In the genomic region with DNA sequence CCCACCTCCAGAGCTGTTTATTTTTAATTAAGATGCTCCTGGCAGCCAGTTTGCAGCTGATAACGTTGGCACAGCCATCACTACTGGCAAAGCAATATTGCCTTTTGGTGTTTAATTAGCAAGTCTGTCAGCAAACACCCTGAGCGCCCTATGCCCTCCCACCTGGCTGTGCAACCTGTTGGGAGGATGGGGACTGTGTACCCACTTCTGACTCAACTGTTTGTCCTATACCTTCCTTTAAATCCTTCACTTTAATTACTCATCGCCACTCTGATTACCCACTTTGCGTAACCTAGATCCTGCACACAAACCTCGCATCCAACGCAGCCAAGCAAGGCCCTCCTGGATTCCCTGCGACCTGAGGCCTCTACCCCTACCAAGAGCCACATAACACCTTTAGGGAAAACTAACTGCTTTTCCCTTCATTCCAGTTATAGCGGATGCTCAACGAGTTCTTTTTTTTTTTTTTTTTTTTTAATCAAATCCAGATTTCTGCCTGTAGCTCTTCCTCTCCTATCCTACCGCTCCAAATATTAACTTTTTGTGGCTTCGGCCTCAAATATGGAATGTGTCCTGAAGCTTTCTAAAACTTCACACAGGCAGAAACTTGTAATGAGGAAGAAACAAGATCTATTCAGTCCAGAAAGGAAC, we compare ENCODE assay signal across 1 cellular context.
TF ChIP-seq lines count a peak whose summit lies in the region.

No MANE protein-coding gene starts in this region.

TF ChIP-seq in SK-N-SH, 30 proteins besides CTCF, POLR2A, EP300 and RAD21 (continued from another document):
- TF ChIP-seq, protein P1, sequence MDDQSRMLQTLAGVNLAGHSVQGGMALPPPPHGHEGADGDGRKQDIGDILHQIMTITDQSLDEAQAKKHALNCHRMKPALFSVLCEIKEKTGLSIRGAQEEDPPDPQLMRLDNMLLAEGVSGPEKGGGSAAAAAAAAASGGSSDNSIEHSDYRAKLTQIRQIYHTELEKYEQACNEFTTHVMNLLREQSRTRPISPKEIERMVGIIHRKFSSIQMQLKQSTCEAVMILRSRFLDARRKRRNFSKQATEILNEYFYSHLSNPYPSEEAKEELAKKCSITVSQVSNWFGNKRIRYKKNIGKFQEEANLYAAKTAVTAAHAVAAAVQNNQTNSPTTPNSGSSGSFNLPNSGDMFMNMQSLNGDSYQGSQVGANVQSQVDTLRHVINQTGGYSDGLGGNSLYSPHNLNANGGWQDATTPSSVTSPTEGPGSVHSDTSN (IDR thresholded peaks at IDR 0.05), result no peak
- TF ChIP-seq POLR2AphosphoS5 (IDR thresholded peaks at IDR 0.05; ENCODE audit: low read depth, low read length), result 0 out of 2 replicates have a peak, but pooled peaks have one; percentile 20
- TF ChIP-seq JUND (IDR thresholded peaks at IDR 0.05), result peak; percentile 46; the same call in 1 of the 2 replicates
- no peak for TF ChIP-seq RFX5 (IDR thresholded peaks at IDR 0.05; ENCODE audit: low read length)
- no peak for TF ChIP-seq FOXM1 (IDR thresholded peaks at IDR 0.05; ENCODE audit: low read depth)
- no peak for TF ChIP-seq SIN3A (IDR thresholded peaks at IDR 0.05; ENCODE audit: borderline replicate concordance, low read depth, low read length)
- TF ChIP-seq, protein P2, sequence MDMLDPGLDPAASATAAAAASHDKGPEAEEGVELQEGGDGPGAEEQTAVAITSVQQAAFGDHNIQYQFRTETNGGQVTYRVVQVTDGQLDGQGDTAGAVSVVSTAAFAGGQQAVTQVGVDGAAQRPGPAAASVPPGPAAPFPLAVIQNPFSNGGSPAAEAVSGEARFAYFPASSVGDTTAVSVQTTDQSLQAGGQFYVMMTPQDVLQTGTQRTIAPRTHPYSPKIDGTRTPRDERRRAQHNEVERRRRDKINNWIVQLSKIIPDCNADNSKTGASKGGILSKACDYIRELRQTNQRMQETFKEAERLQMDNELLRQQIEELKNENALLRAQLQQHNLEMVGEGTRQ (IDR thresholded peaks at IDR 0.05; ENCODE audit: borderline replicate concordance, low read depth, low read length), result no peak
- TF ChIP-seq TAF1 (IDR thresholded peaks at IDR 0.05; ENCODE audit: borderline replicate concordance, low read depth, low read length), result no peak
- TF ChIP-seq, protein P3, sequence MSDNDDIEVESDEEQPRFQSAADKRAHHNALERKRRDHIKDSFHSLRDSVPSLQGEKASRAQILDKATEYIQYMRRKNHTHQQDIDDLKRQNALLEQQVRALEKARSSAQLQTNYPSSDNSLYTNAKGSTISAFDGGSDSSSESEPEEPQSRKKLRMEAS (IDR thresholded peaks at IDR 0.05; ENCODE audit: low read depth), result 0 out of 2 replicates have a peak, but pooled peaks have one; percentile 16
- no peak for TF ChIP-seq GABPA (IDR thresholded peaks at IDR 0.05; ENCODE audit: low read depth)
- TF ChIP-seq EZH2phosphoT487 (IDR thresholded peaks at IDR 0.05; ENCODE audit: borderline replicate concordance, low read depth), result no peak
- no peak for TF ChIP-seq GATA2 (CRISPR knock-in tag; IDR thresholded peaks at IDR 0.05)
- TF ChIP-seq MEF2A (IDR thresholded peaks at IDR 0.05; ENCODE audit: borderline replicate concordance, low read depth), result no peak
- no peak for TF ChIP-seq MXI1 (IDR thresholded peaks at IDR 0.05; ENCODE audit: low read depth, low read length)
- TF ChIP-seq CHD2 (IDR thresholded peaks at IDR 0.05; ENCODE audit: low read length, partially characterized antibody), result no peak
- no peak for TF ChIP-seq NFIC (IDR thresholded peaks at IDR 0.05; ENCODE audit: borderline replicate concordance)
- TF ChIP-seq, protein P4, sequence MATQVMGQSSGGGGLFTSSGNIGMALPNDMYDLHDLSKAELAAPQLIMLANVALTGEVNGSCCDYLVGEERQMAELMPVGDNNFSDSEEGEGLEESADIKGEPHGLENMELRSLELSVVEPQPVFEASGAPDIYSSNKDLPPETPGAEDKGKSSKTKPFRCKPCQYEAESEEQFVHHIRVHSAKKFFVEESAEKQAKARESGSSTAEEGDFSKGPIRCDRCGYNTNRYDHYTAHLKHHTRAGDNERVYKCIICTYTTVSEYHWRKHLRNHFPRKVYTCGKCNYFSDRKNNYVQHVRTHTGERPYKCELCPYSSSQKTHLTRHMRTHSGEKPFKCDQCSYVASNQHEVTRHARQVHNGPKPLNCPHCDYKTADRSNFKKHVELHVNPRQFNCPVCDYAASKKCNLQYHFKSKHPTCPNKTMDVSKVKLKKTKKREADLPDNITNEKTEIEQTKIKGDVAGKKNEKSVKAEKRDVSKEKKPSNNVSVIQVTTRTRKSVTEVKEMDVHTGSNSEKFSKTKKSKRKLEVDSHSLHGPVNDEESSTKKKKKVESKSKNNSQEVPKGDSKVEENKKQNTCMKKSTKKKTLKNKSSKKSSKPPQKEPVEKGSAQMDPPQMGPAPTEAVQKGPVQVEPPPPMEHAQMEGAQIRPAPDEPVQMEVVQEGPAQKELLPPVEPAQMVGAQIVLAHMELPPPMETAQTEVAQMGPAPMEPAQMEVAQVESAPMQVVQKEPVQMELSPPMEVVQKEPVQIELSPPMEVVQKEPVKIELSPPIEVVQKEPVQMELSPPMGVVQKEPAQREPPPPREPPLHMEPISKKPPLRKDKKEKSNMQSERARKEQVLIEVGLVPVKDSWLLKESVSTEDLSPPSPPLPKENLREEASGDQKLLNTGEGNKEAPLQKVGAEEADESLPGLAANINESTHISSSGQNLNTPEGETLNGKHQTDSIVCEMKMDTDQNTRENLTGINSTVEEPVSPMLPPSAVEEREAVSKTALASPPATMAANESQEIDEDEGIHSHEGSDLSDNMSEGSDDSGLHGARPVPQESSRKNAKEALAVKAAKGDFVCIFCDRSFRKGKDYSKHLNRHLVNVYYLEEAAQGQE (IDR thresholded peaks at IDR 0.05; ENCODE audit: low read depth, low read length), result no peak
